In genomic region chr12:68317047-68317667, GRCh38 we compare ENCODE assay signal across 9 cellular contexts. TPM values are rescaled to one million over a fixed set of nuclear protein-coding genes. Genes with fewer than 3 reads are reported as not detected.
DNase-seq lines count a peak whose midpoint lies in the region; ATAC-seq and FAIRE-seq lines count a peak whose summit lies in the region.
"Had no signal": no experiment of that assay in that cellular context is flagged by ENCODE, and none has a peak within 500 bp of the region (broad histone marks: within the 10 kb centered on the region; RNA-seq: fewer than 3 reads in every experiment).

No MANE protein-coding gene starts in this region.

- H3K4me2 ChIP-seq in Karpas-422 (ENCODE audit: low read depth, low read length, poor library complexity, severe bottlenecking) = peak overlapping the region; percentile 23

- H3K9me3 ChIP-seq in Karpas-422 (ENCODE audit: low read length) = no peaks in the 10 kb centered on the region

- H3K9ac ChIP-seq in Karpas-422 (ENCODE audit: low read length) = peak overlapping the region; percentile 3; the same call in 1 of the 2 replicates

- no peaks in the 10 kb centered on the region for H4K20me1 ChIP-seq in Karpas-422 (ENCODE audit: insufficient read depth, low read depth, low read length)

- no peaks in the 10 kb centered on the region for H3K27me3 ChIP-seq in Karpas-422 (ENCODE audit: low read length)

- H3K79me2 ChIP-seq in Karpas-422 (ENCODE audit: low read length) = no peaks in the 10 kb centered on the region

- no peaks in the 10 kb centered on the region for H3K9me3 Mint-ChIP-seq in natural killer cell treated with Interleukin-12 subunit alpha and Interleukin-12 subunit beta and Interleukin-15 and Interleukin-18, amount 100 ng/mL, for 72 hours
- H3K9me3 Mint-ChIP-seq: activated naive CD8-positive, alpha-beta T cell treated with anti-CD3 and anti-CD28 coated beads, Interleukin-2, amount 10 ng/mL, durations not matched to agents 7 days and 5 days had no signal

- H3K36me3 Mint-ChIP-seq in natural killer cell treated with Interleukin-12 subunit alpha and Interleukin-12 subunit beta and Interleukin-15 and Interleukin-18, amount 100 ng/mL, for 72 hours = peaks cover 18% of the 10 kb centered on the region

- H3K36me3 ChIP-seq in Karpas-422 (ENCODE audit: insufficient read depth, low read length) = peaks cover 23% of the 10 kb centered on the region; the same call in 1 of the 2 replicates

- no peak overlapping the region for H3K4me3 ChIP-seq in Karpas-422 (ENCODE audit: low read length)

- H3K4me3 Mint-ChIP-seq in natural killer cell treated with Interleukin-12 subunit alpha and Interleukin-12 subunit beta and Interleukin-15 and Interleukin-18, amount 100 ng/mL, for 72 hours = peak overlapping the region; percentile 20
- H3K4me3 Mint-ChIP-seq: activated naive CD8-positive, alpha-beta T cell treated with anti-CD3 and anti-CD28 coated beads, Interleukin-2, amount 10 ng/mL, durations not matched to agents 7 days and 5 days had no signal

- peak overlapping the region; percentile 36 to 80 for H3K27ac Mint-ChIP-seq in natural killer cell treated with Interleukin-12 subunit alpha and Interleukin-12 subunit beta and Interleukin-15 and Interleukin-18, amount 100 ng/mL, for 72 hours
- H3K27ac Mint-ChIP-seq: activated naive CD8-positive, alpha-beta T cell treated with anti-CD3 and anti-CD28 coated beads, Interleukin-2, amount 10 ng/mL, durations not matched to agents 7 days and 5 days had no signal

- H3K9me2 ChIP-seq in Karpas-422 (replicated peaks; ENCODE audit: insufficient read depth, low read length) = no peaks in the 10 kb centered on the region

- peaks cover 13 to 19% of the 10 kb centered on the region in 2 donors for H3K4me1 Mint-ChIP-seq in natural killer cell treated with Interleukin-12 subunit alpha and Interleukin-12 subunit beta and Interleukin-15 and Interleukin-18, amount 100 ng/mL, for 72 hours (ENCODE audit: low read depth in 2 of 2)
- H3K4me1 Mint-ChIP-seq: activated naive CD8-positive, alpha-beta T cell treated with anti-CD3 and anti-CD28 coated beads, Interleukin-2, amount 10 ng/mL, durations not matched to agents 7 days and 5 days had no signal

- no peaks in the 10 kb centered on the region for H3K27me3 Mint-ChIP-seq in natural killer cell treated with Interleukin-12 subunit alpha and Interleukin-12 subunit beta and Interleukin-15 and Interleukin-18, amount 100 ng/mL, for 72 hours
- H3K27me3 Mint-ChIP-seq: activated naive CD8-positive, alpha-beta T cell treated with anti-CD3 and anti-CD28 coated beads, Interleukin-2, amount 10 ng/mL, durations not matched to agents 7 days and 5 days had no signal

- no peak for FAIRE-seq in urothelium cell line (lab: Jason Lieb, UNC)

- peaks cover 9% of the 10 kb centered on the region for H3K4me1 ChIP-seq in Karpas-422 (ENCODE audit: low read length)

- no peak overlapping the region for H2AFZ ChIP-seq in Karpas-422 (ENCODE audit: low read length)

- no peak for ATAC-seq in natural killer cell treated with Interleukin-12 subunit alpha and Interleukin-12 subunit beta and Interleukin-15 and Interleukin-18, amount 100 ng/mL, for 72 hours
- no peak for ATAC-seq in GM19324 (IDR thresholded peaks at IDR 0.05; ENCODE audit: low FRiP score, unreplicated experiment)

- DNase-seq in DMS 273 (lab: John Stamatoyannopoulos, UW; ENCODE audit: unreplicated experiment) (peak; percentile 53), DMS 273 treated with DMSO at 0.1 percent for 48 hours (lab: John Stamatoyannopoulos, UW) (no peak), Karpas-422 (peak; percentile 84), SK-N-DZ (ENCODE audit: low spot score) (peak; percentile 61), dedifferentiated amniotic fluid mesenchymal stem cell (ENCODE audit: extremely low spot score) (peak; percentile 67), urothelium cell line (ENCODE audit: low spot score) (no peak)
- peak; percentile 61 for DNase-seq in natural killer cell treated with Interleukin-12 subunit alpha and Interleukin-12 subunit beta and Interleukin-15 and Interleukin-18, amount 100 ng/mL, for 72 hours (ENCODE audit: low spot score)
- DNase-seq: activated naive CD8-positive, alpha-beta T cell treated with anti-CD3 and anti-CD28 coated beads, Interleukin-2, amount 10 ng/mL, durations not matched to agents 7 days and 5 days had no signal

- no peak overlapping the region for H3K27ac ChIP-seq in Karpas-422 (ENCODE audit: low read length)

RNA-seq across cellular contexts. Expression of gene MDM1, which starts 15.0 kb away (rescaled TPM):
- total RNA-seq in Karpas-422 (2014; rRNA removed; shearing (Covaris generic); ENCODE audit: low replicate concordance) = 40.2 and 40.4 TPM in 2 replicates
- 19.5 and 19.6 TPM in 2 replicates for polyA plus RNA-seq in SK-N-DZ (2014; cell fraction: cytosol; rRNA removed)
- polyA plus RNA-seq in SK-N-DZ (2014; cell fraction: nucleus; rRNA removed) = 56.4 and 77.9 TPM in 2 replicates
- 10 to 100 TPM; 34.1 to 60.0 TPM for total RNA-seq in natural killer cell treated with Interleukin-12 subunit alpha and Interleukin-12 subunit beta and Interleukin-15 and Interleukin-18, amount 100 ng/mL, for 72 hours

Comparison
In these comparisons a context has a peak if more than half of its experiments do, and no peak if none do; other contexts are left out.
1. DNase-seq: peak in DMS 273 (single experiment), Karpas-422 (single experiment), SK-N-DZ (single experiment), dedifferentiated amniotic fluid mesenchymal stem cell (single experiment) and natural killer cell treated with Interleukin-12 subunit alpha and Interleukin-12 subunit beta and Interleukin-15 and Interleukin-18, amount 100 ng/mL, for 72 hours (single experiment); none in DMS 273 treated with DMSO at 0.1 percent for 48 hours (single experiment) and urothelium cell line (single experiment).